In genomic region chr7:137129025-137129424, GRCh38 we compare ENCODE assay signal across 21 cellular contexts.
DNase-seq lines count a peak whose midpoint lies in the region; ATAC-seq, FAIRE-seq and TF ChIP-seq lines count a peak whose summit lies in the region.
"Had no signal": no experiment of that assay in that cellular context is flagged by ENCODE, and none has a peak within 500 bp of the region (broad histone marks: within the 10 kb centered on the region; RNA-seq: fewer than 3 reads in every experiment).

No MANE protein-coding gene starts in this region.

- TF ChIP-seq CTCF in SK-N-SH (IDR thresholded peaks at IDR 0.05) (no peak), IMR-90 (conservative IDR thresholded peaks at IDR 0.05; ENCODE audit: low read depth, low read length) (no peak), K562 (IDR thresholded peaks at IDR 0.05 in 2 of 3, conservative IDR thresholded peaks at IDR 0.05 in 1 of 3; ENCODE audit: insufficient read depth in 2 of 3, low read depth in 1 of 3, low read length in 3 of 3) (no peak), prostate gland (IDR thresholded peaks at IDR 0.05) (no peak)

- no peak for TF ChIP-seq RAD21 in SK-N-SH (IDR thresholded peaks at IDR 0.05; ENCODE audit: low read length)
- TF ChIP-seq RAD21 in IMR-90 (IDR thresholded peaks at IDR 0.05; ENCODE audit: low read length): no peak
- TF ChIP-seq RAD21 in K562 (CRISPR knock-in tag; conservative IDR thresholded peaks at IDR 0.05 in 1 of 2, IDR thresholded peaks at IDR 0.05 in 1 of 2): no peak

- H4K8ac ChIP-seq in IMR-90 (ENCODE audit: low read depth in 2 of 2, low read length in 2 of 2): peak overlapping the region; percentile 57 to 90; a peak in 3 of 4 replicates

- H2AK5ac ChIP-seq in IMR-90 (ENCODE audit: low read depth, low read length): peak overlapping the region; percentile 3; the same call in 1 of the 2 replicates

- H3K27me3 Mint-ChIP-seq in activated T-helper 2 cell treated with anti-CD3 and anti-CD28 coated beads, Interferon-gamma antibody, Interleukin-2, Interleukin-4, amounts not matched to agents 10 μg/mL and 5 μg/mL and 100 μg/mL, durations not matched to agents 14 hours and 24 hours and 36 hours (ENCODE audit: low read depth): no peaks in the 10 kb centered on the region
- H3K27me3 Mint-ChIP-seq: CD4-positive, alpha-beta memory T cell had no signal

- peaks cover 17 to 26% of the 10 kb centered on the region in 2 experiments; a peak in 3 of 4 replicates for H3K79me1 ChIP-seq in IMR-90 (ENCODE audit: low read depth in 1 of 2, low read length in 2 of 2)

- ATAC-seq in SK-N-SH treated with all-trans-retinoic acid at 6 μM for 48 hours (no peak), IMR-90 (ENCODE audit: low read depth) (no peak), K562 (no peak), HG02759 (IDR thresholded peaks at IDR 0.05; ENCODE audit: unreplicated experiment) (no peak)

- H4K20me1 ChIP-seq in SK-N-SH (ENCODE audit: insufficient read depth) (no peaks in the 10 kb centered on the region), IMR-90 (ENCODE audit: insufficient read depth, low read length) (no peaks in the 10 kb centered on the region), K562 (replicated peaks; ENCODE audit: control insufficient read depth, insufficient read depth, low read length) (no peaks in the 10 kb centered on the region)

- H3K9ac ChIP-seq in SK-N-SH: no peak overlapping the region
- no peak overlapping the region for H3K9ac ChIP-seq in IMR-90 (ENCODE audit: low read depth, low read length)
- no peak overlapping the region for H3K9ac ChIP-seq in K562 (ENCODE audit: insufficient read depth in 1 of 2, low read depth in 2 of 2, low read length in 2 of 2)

- H3K14ac ChIP-seq in IMR-90 (replicated peaks; ENCODE audit: low read depth, low read length): peak overlapping the region; percentile 38; the same call in 1 of the 2 replicates

- FAIRE-seq in K562 (lab: Jason Lieb, UNC): no peak
- FAIRE-seq: A204.1, G401.6, GM12892, H54 had no signal

- H2AFZ ChIP-seq in SK-N-SH (ENCODE audit: low read depth) (no peak overlapping the region), IMR-90 (replicated peaks; ENCODE audit: low read length, poor library complexity) (no peak overlapping the region), K562 (ENCODE audit: low read depth, low read length) (no peak overlapping the region)

- no peak overlapping the region for H3K23ac ChIP-seq in IMR-90 (ENCODE audit: low read depth, low read length)

- TF ChIP-seq POLR2A in IMR-90 (IDR thresholded peaks at IDR 0.05; ENCODE audit: low read depth, low read length) (no peak), K562 (conservative IDR thresholded peaks at IDR 0.05) (no peak), prostate gland (IDR thresholded peaks at IDR 0.05) (no peak)

- H2BK5ac ChIP-seq in IMR-90 (ENCODE audit: low read depth, low read length, poor library complexity, severe bottlenecking): peak overlapping the region; percentile 90

- H3K4me3 Mint-ChIP-seq in activated T-helper 2 cell treated with anti-CD3 and anti-CD28 coated beads, Interferon-gamma antibody, Interleukin-2, Interleukin-4, amounts not matched to agents 10 μg/mL and 5 μg/mL and 100 μg/mL, durations not matched to agents 14 hours and 24 hours and 36 hours (ENCODE audit: low read depth): no peak overlapping the region
- H3K4me3 Mint-ChIP-seq: CD4-positive, alpha-beta memory T cell; HFFc6 had no signal

- no peaks in the 10 kb centered on the region for H3K36me3 ChIP-seq in SK-N-SH (replicated peaks in 1 of 2; ENCODE audit: control insufficient read depth in 1 of 2, insufficient read depth in 2 of 2, low read length in 1 of 2)
- H3K36me3 ChIP-seq in IMR-90 (ENCODE audit: control insufficient read depth, insufficient read depth, low read length): no peaks in the 10 kb centered on the region
- no peaks in the 10 kb centered on the region for H3K36me3 ChIP-seq in K562 (ENCODE audit: control insufficient read depth, insufficient read depth, low read length)
- no peaks in the 10 kb centered on the region for H3K36me3 ChIP-seq in prostate gland
- H3K36me3 ChIP-seq: HAP-1 had no signal

- no peak for TF ChIP-seq EP300 in SK-N-SH (IDR thresholded peaks at IDR 0.05; ENCODE audit: borderline replicate concordance in 1 of 2, low read depth in 1 of 2, low read length in 1 of 2)
- TF ChIP-seq EP300 in K562 (IDR thresholded peaks at IDR 0.05; ENCODE audit: low read length): no peak

- peak overlapping the region; percentile 76; the same call in 1 of the 2 replicates for H4K91ac ChIP-seq in IMR-90 (ENCODE audit: insufficient read depth, low read depth, low read length)

- no TSS peak for BruUV-seq in IMR-90 (replicated peaks; lab: Mats Ljungman, UMichigan)
- BruUV-seq in K562 (replicated peaks; lab: Mats Ljungman, UMichigan): no TSS peak

- no peaks in the 10 kb centered on the region for H3K9me2 ChIP-seq in SK-N-SH

- H3K4me1 ChIP-seq in SK-N-SH (ENCODE audit: control insufficient read depth in 1 of 2, insufficient read depth in 2 of 2, low read depth in 1 of 2, low read length in 1 of 2): no peaks in the 10 kb centered on the region; a peak in 1 of 4 replicates
- peaks cover 12% of the 10 kb centered on the region for H3K4me1 ChIP-seq in IMR-90 (ENCODE audit: control insufficient read depth, insufficient read depth, low read length)
- no peaks in the 10 kb centered on the region for H3K4me1 ChIP-seq in K562 (replicated peaks in 1 of 2; ENCODE audit: control insufficient read depth in 2 of 2, insufficient read depth in 2 of 2, low read length in 2 of 2)
- no peaks in the 10 kb centered on the region for H3K4me1 ChIP-seq in prostate gland (replicated peaks)
- H3K4me1 ChIP-seq: HAP-1 had no signal

- intact Hi-C loops in IMR-90 (cut with micrococcal nuclease) (no loop called here), K562 (cut with micrococcal nuclease) (no loop called here), prostate gland (cut with DNase I) (no loop called here)
- intact Hi-C loops in activated T-helper 2 cell treated with anti-CD3 and anti-CD28 coated beads, Interferon-gamma antibody, Interleukin-2, Interleukin-4, amounts not matched to agents 10 μg/mL and 5 μg/mL and 100 μg/mL, durations not matched to agents 14 hours and 24 hours and 36 hours (cut with micrococcal nuclease): no loop called here

- H2BK15ac ChIP-seq in IMR-90 (ENCODE audit: low read depth, low read length): peak overlapping the region; percentile 38; the same call in 2 of the 3 replicates

- no peaks in the 10 kb centered on the region for H3K36me3 Mint-ChIP-seq in activated T-helper 2 cell treated with anti-CD3 and anti-CD28 coated beads, Interferon-gamma antibody, Interleukin-2, Interleukin-4, amounts not matched to agents 10 μg/mL and 5 μg/mL and 100 μg/mL, durations not matched to agents 14 hours and 24 hours and 36 hours (ENCODE audit: low read depth)
- H3K36me3 Mint-ChIP-seq: CD4-positive, alpha-beta memory T cell had no signal

- dilution Hi-C loops in IMR-90 (cut with HindIII; ENCODE audit: low sequenced_read_pairs, unreplicated experiment): no loop called here

- peaks cover 20% of the 10 kb centered on the region for H3K9me3 Mint-ChIP-seq in activated T-helper 2 cell treated with anti-CD3 and anti-CD28 coated beads, Interferon-gamma antibody, Interleukin-2, Interleukin-4, amounts not matched to agents 10 μg/mL and 5 μg/mL and 100 μg/mL, durations not matched to agents 14 hours and 24 hours and 36 hours
- H3K9me3 Mint-ChIP-seq: HFFc6 had no signal

- no peaks in the 10 kb centered on the region for H3F3A ChIP-seq in SK-N-SH (replicated peaks; ENCODE audit: insufficient read depth)

- H3K18ac ChIP-seq in IMR-90 (ENCODE audit: low read depth, low read length): peak overlapping the region; percentile 94

- CTCF ChIA-PET in SK-N-SH (lab: Yijun Ruan, JAX): no interaction called here
- CTCF ChIA-PET in IMR-90 (lab: Yijun Ruan, JAX): no interaction called here
- CTCF ChIA-PET in K562 (lab: Yijun Ruan, JAX; ENCODE audit: low intra/inter-chr PET ratio): no interaction called here

- H3K27me3 ChIP-seq in SK-N-SH (ENCODE audit: insufficient read depth) (no peaks in the 10 kb centered on the region), IMR-90 (ENCODE audit: control insufficient read depth, insufficient read depth, low read length) (no peaks in the 10 kb centered on the region), K562 (ENCODE audit: control insufficient read depth in 2 of 2, insufficient read depth in 2 of 2, low read length in 2 of 2) (no peaks in the 10 kb centered on the region), prostate gland (replicated peaks; ENCODE audit: insufficient read depth) (no peaks in the 10 kb centered on the region)

- H3K9me3 ChIP-seq in SK-N-SH: no peaks in the 10 kb centered on the region
- H3K9me3 ChIP-seq in IMR-90 (ENCODE audit: control insufficient read depth, insufficient read depth, low read length): no peaks in the 10 kb centered on the region; the same call in 1 of the 2 replicates
- H3K9me3 ChIP-seq in K562 (replicated peaks; ENCODE audit: control insufficient read depth, insufficient read depth, low read depth, low read length): no peaks in the 10 kb centered on the region
- H3K9me3 ChIP-seq in prostate gland: no peaks in the 10 kb centered on the region
- H3K9me3 ChIP-seq: HAP-1 had no signal

- H3K79me2 ChIP-seq in SK-N-SH (ENCODE audit: insufficient read depth) (no peaks in the 10 kb centered on the region), K562 (ENCODE audit: control insufficient read depth, insufficient read depth, low read length) (no peaks in the 10 kb centered on the region)

- H3K9me1 ChIP-seq in IMR-90 (ENCODE audit: insufficient read depth, low read length): no peaks in the 10 kb centered on the region; the same call in 1 of the 2 replicates
- no peaks in the 10 kb centered on the region for H3K9me1 ChIP-seq in K562 (ENCODE audit: control insufficient read depth, insufficient read depth, low read length)

- POLR2A ChIA-PET in SK-N-SH (lab: Yijun Ruan, JAX): no interaction called here
- POLR2A ChIA-PET in IMR-90 (lab: Charles Lee; ENCODE audit: unreplicated experiment): no interaction called here
- POLR2A ChIA-PET in K562 (lab: Yijun Ruan, JAX): no interaction called here

- H3K4me3 ChIP-seq in SK-N-SH (ENCODE audit: low read depth in 2 of 2, low read length in 1 of 2) (no peak overlapping the region), IMR-90 (ENCODE audit: insufficient read depth, low read depth, low read length) (no peak overlapping the region), K562 (no peak overlapping the region), prostate gland (no peak overlapping the region)
- H3K4me3 ChIP-seq: HAP-1 had no signal

- no peak overlapping the region for H3K27ac ChIP-seq in SK-N-SH (ENCODE audit: low read depth in 2 of 2, low read length in 1 of 2)
- no peak overlapping the region for H3K27ac ChIP-seq in IMR-90 (ENCODE audit: insufficient read depth, low read length)
- no peak overlapping the region for H3K27ac ChIP-seq in K562 (ENCODE audit: extremely low read depth, low read depth, low read length)
- H3K27ac ChIP-seq in prostate gland: no peak overlapping the region
- H3K27ac ChIP-seq: 22Rv1 had no signal

- peak overlapping the region; percentile 95 for H2BK20ac ChIP-seq in IMR-90 (ENCODE audit: low read depth, low read length)

- H3K4me2 ChIP-seq in SK-N-SH (no peak overlapping the region), IMR-90 (ENCODE audit: low read depth, low read length) (no peak overlapping the region), K562 (ENCODE audit: insufficient read depth, low read length) (no peak overlapping the region)

- no peak overlapping the region for H2AK9ac ChIP-seq in IMR-90 (replicated peaks; ENCODE audit: low read depth, low read length, poor library complexity)

- 64% methylated on average over 4 of the region's 4 CpGs for WGBS in SK-N-SH (ENCODE audit: low lambda C conversion rate)
- no CpG with 5 or more reads among the region's 4 CpGs for WGBS in IMR-90 (ENCODE audit: extremely low coverage in 2 of 2, insufficient read length in 1 of 2), 2 experiments
- WGBS in K562 (ENCODE audit: insufficient coverage, low coverage, missing lambda C conversion rate): 0% methylated on average over 4 of the region's 4 CpGs
- 83% methylated on average over 4 of the region's 4 CpGs for WGBS in prostate gland

- H2BK120ac ChIP-seq in IMR-90 (ENCODE audit: low read depth, low read length): peak overlapping the region; percentile 83

- no peaks in the 10 kb centered on the region for H3K4me1 Mint-ChIP-seq in activated T-helper 2 cell treated with anti-CD3 and anti-CD28 coated beads, Interferon-gamma antibody, Interleukin-2, Interleukin-4, amounts not matched to agents 10 μg/mL and 5 μg/mL and 100 μg/mL, durations not matched to agents 14 hours and 24 hours and 36 hours (ENCODE audit: low read depth)
- H3K4me1 Mint-ChIP-seq: CD4-positive, alpha-beta memory T cell had no signal

- H4K5ac ChIP-seq in IMR-90 (ENCODE audit: low read depth, low read length): peak overlapping the region; percentile 95; the same call in 1 of the 2 replicates

- H3K27ac Mint-ChIP-seq in activated T-helper 2 cell treated with anti-CD3 and anti-CD28 coated beads, Interferon-gamma antibody, Interleukin-2, Interleukin-4, amounts not matched to agents 10 μg/mL and 5 μg/mL and 100 μg/mL, durations not matched to agents 14 hours and 24 hours and 36 hours: no peak overlapping the region
- H3K27ac Mint-ChIP-seq: CD4-positive, alpha-beta memory T cell; HFFc6 had no signal

- H3K4ac ChIP-seq in IMR-90 (ENCODE audit: low read depth, low read length): peak overlapping the region; percentile 90; the same call in 1 of the 2 replicates

- DNase-seq in SK-N-SH: no peak
- no peak for DNase-seq in IMR-90
- DNase-seq in K562 (ENCODE audit: extremely low read depth in 1 of 4, low spot score in 3 of 4): no peak
- DNase-seq in activated T-helper 2 cell treated with anti-CD3 and anti-CD28 coated beads, Interferon-gamma antibody, Interleukin-2, Interleukin-4, amounts not matched to agents 10 μg/mL and 5 μg/mL and 100 μg/mL, durations not matched to agents 14 hours and 24 hours and 36 hours (ENCODE audit: low spot score): no peak
- no peak for DNase-seq in prostate gland (ENCODE audit: low spot score)
- DNase-seq: C1 segment of cervical spinal cord; Calu3; CD4-positive, alpha-beta memory T cell; COR-L47; DMS153; DND-41; GOT3; HFFc6 had no signal

- in situ Hi-C loops in IMR-90 (cut with MboI; ENCODE audit: low sequenced_read_pairs): loop anchor here (25.0 kb wide), 1 partner anchor 858 kb away; no protein-coding TSS in a partner anchor
- in situ Hi-C loops in K562 (cut with MboI): no loop called here

- peak overlapping the region; percentile 40; the same call in 1 of the 2 replicates for H3K56ac ChIP-seq in IMR-90 (ENCODE audit: extremely low read depth, insufficient read depth, low read length)
